In the genomic region with DNA sequence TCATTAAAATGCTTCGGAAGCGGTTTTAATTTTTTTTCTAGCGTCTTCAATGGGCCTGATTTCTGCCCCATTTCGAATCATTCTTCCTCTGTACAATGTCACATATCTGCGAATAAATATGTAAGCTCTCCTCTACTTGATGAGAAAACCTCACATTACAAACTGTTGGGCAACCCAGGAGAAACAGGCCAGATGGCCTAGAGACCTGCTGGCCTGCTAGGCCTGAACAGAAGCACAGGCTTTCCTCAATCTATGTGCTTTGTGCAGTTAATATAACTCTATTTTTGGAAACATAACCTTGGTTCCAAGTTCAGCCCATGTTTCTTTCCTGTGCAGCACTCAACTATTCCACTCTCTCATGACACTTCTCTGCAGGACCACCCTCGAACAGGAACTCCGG, we compare ENCODE assay signal across 28 cellular contexts. TPM values are rescaled to one million over a fixed set of nuclear protein-coding genes. Genes with fewer than 3 reads are reported as not detected.
"Had no signal": no experiment of that assay in that cellular context is flagged by ENCODE, and none has a peak within 500 bp of the region (broad histone marks: within the 10 kb centered on the region; RNA-seq: fewer than 3 reads in every experiment).

No MANE protein-coding gene starts in this region.

- H3K9me3 Mint-ChIP-seq: activated CD8-positive, alpha-beta T cell treated with anti-CD3 and anti-CD28 coated beads for 36 hours had no signal

- H3K79me2 ChIP-seq: hepatocyte had no signal

- H3K9me3 ChIP-seq: colonic mucosa, pancreas, prostate gland, spleen, testis, transverse colon, vagina had no signal

- H3K36me3 Mint-ChIP-seq: naive thymus-derived CD4-positive, alpha-beta T cell had no signal

- DNase-seq: activated B cell treated with CpG ODN at 0.5 μM for 24 hours; activated CD4-positive, alpha-beta T cell treated with anti-CD3 and anti-CD28 coated beads, Interleukin-2, amount 50 U/mL, for 1 hour; activated CD8-positive, alpha-beta T cell treated with anti-CD3 and anti-CD28 coated beads for 36 hours; activated gamma-delta T cell treated with Interleukin-2 at 50 U/mL for 16 hours; activated naive CD4-positive, alpha-beta T cell treated with anti-CD3 and anti-CD28 coated beads, Interleukin-2, amount 50 U/mL, for 16 hours; activated T-cell treated with anti-CD3 and anti-CD28 coated beads, Interleukin-2, amount 50 U/mL, for 4 hours; amygdala; colonic mucosa; effector memory CD4-positive, alpha-beta T cell; foreskin melanocyte; glutamatergic neuron; islet precursor cell; mammary epithelial cell; naive thymus-derived CD4-positive, alpha-beta T cell; pancreas; retina; spleen; stimulated activated CD4-positive, alpha-beta T cell treated with anti-CD3 and anti-CD28 coated beads, Interleukin-2, amount 100 ng/mL, for 48 hours; stimulated activated naive CD8-positive, alpha-beta T cell treated with anti-CD3 and anti-CD28 coated beads, Interleukin-15, Interleukin-2, amounts not matched to agents 100 U/mL and 50 U/mL, for 24 hours; T-helper 2 cell; testis; transverse colon had no signal

- H3K4me1 ChIP-seq: colonic mucosa, pancreas, prostate gland, spleen, testis, transverse colon had no signal

- H3K4me3 Mint-ChIP-seq: activated B cell treated with CpG ODN at 0.5 μM for 24 hours; activated CD8-positive, alpha-beta T cell treated with anti-CD3 and anti-CD28 coated beads for 36 hours; activated T-cell treated with anti-CD3 and anti-CD28 coated beads, Interleukin-2, amount 50 U/mL, for 4 hours; activated T-helper 17 cell treated with anti-CD3 and anti-CD28 coated beads, Interleukin-2, amount 50 U/mL, for 72 hours; mesothelial cell of epicardium; naive thymus-derived CD4-positive, alpha-beta T cell; neural crest cell had no signal

- H3K27me3 Mint-ChIP-seq: activated B cell treated with CpG ODN at 0.5 μM for 24 hours; activated CD8-positive, alpha-beta T cell treated with anti-CD3 and anti-CD28 coated beads for 36 hours had no signal

- H3K27me3 ChIP-seq: colonic mucosa, hepatocyte, pancreas, spleen, testis, transverse colon, vagina had no signal

- H3K27ac ChIP-seq: colonic mucosa, hepatocyte, pancreas, prostate gland, spleen, testis, transverse colon had no signal

- H3K36me3 ChIP-seq: colonic mucosa, pancreas, prostate gland, spleen, transverse colon, vagina had no signal

- ATAC-seq: activated CD8-positive, alpha-beta T cell treated with anti-CD3 and anti-CD28 coated beads for 36 hours; activated T-cell treated with anti-CD3 and anti-CD28 coated beads, Interleukin-2, amount 50 U/mL, for 4 hours; activated T-helper 17 cell treated with anti-CD3 and anti-CD28 coated beads, Interleukin-2, amount 50 U/mL, for 72 hours; naive thymus-derived CD4-positive, alpha-beta T cell; stimulated activated naive CD8-positive, alpha-beta T cell treated with anti-CD3 and anti-CD28 coated beads, Interleukin-15, Interleukin-2, amounts not matched to agents 100 U/mL and 50 U/mL, for 24 hours had no signal

- H3K4me2 ChIP-seq: hepatocyte had no signal

- H3K27ac Mint-ChIP-seq: activated B cell treated with CpG ODN at 0.5 μM for 24 hours; activated CD8-positive, alpha-beta T cell treated with anti-CD3 and anti-CD28 coated beads for 36 hours; activated T-helper 17 cell treated with anti-CD3 and anti-CD28 coated beads, Interleukin-2, amount 50 U/mL, for 72 hours; mesothelial cell of epicardium; naive thymus-derived CD4-positive, alpha-beta T cell had no signal

- H3K4me3 ChIP-seq: colonic mucosa, hepatocyte, pancreas, prostate gland, spleen, testis, transverse colon, vagina had no signal

- H3K4me1 Mint-ChIP-seq: activated B cell treated with CpG ODN at 0.5 μM for 24 hours; activated T-helper 17 cell treated with anti-CD3 and anti-CD28 coated beads, Interleukin-2, amount 50 U/mL, for 72 hours; naive thymus-derived CD4-positive, alpha-beta T cell; neural crest cell had no signal

- H2AFZ ChIP-seq: hepatocyte had no signal

RNA-seq across cellular contexts. Expression of gene DCLK1, which starts 42.1 kb away (rescaled TPM):
- total RNA-seq: activated B cell treated with CpG ODN at 0.5 μM for 24 hours; activated CD8-positive, alpha-beta T cell treated with anti-CD3 and anti-CD28 coated beads for 36 hours; activated T-cell treated with anti-CD3 and anti-CD28 coated beads, Interleukin-2, amount 50 U/mL, for 4 hours; activated T-helper 17 cell treated with anti-CD3 and anti-CD28 coated beads, Interleukin-2, amount 50 U/mL, for 72 hours; naive thymus-derived CD4-positive, alpha-beta T cell had no signal
- polyA plus RNA-seq: naive thymus-derived CD4-positive, alpha-beta T cell had no signal
